8 cellular contexts compared by ENCODE assay signal in genomic region chr7:151381333-151382078, GRCh38. TPM values are rescaled to one million over a fixed set of nuclear protein-coding genes. Genes with fewer than 3 reads are reported as not detected.
DNase-seq lines count a peak whose midpoint lies in the region; ATAC-seq and TF ChIP-seq lines count a peak whose summit lies in the region.

No MANE protein-coding gene starts in this region.

- H3K36me3 ChIP-seq in left ventricle myocardium inferior: peaks cover 23% of the 10 kb centered on the region

- TF ChIP-seq CTCF in left ventricle myocardium inferior (IDR thresholded peaks at IDR 0.05; ENCODE audit: borderline replicate concordance) (no peak), progenitor cell of endocrine pancreas (IDR thresholded peaks at IDR 0.05; ENCODE audit: unreplicated experiment) (no peak)

- ATAC-seq in GM21529 (IDR thresholded peaks at IDR 0.05; ENCODE audit: unreplicated experiment): no peak

- H3K9me3 ChIP-seq in left ventricle myocardium inferior (replicated peaks): no peaks in the 10 kb centered on the region

- H3K4me1 ChIP-seq in left ventricle myocardium inferior: peaks cover 17% of the 10 kb centered on the region

- H3K9me3 Mint-ChIP-seq in progenitor cell of endocrine pancreas (ENCODE audit: low read depth): no peaks in the 10 kb centered on the region

- H3K36me3 Mint-ChIP-seq in progenitor cell of endocrine pancreas (ENCODE audit: insufficient read depth): peaks cover 33% of the 10 kb centered on the region

- H3K27me3 ChIP-seq in left ventricle myocardium inferior (ENCODE audit: low read depth): peaks cover 47% of the 10 kb centered on the region

- intact Hi-C loops in left ventricle myocardium inferior (cut with micrococcal nuclease): no loop called here

- H3K27ac Mint-ChIP-seq in progenitor cell of endocrine pancreas: no peak overlapping the region

- H3K4me1 Mint-ChIP-seq in progenitor cell of endocrine pancreas (ENCODE audit: low read depth): peaks cover 4% of the 10 kb centered on the region

- DNase-seq in NCI-H2196 (lab: John Stamatoyannopoulos, UW; ENCODE audit: unreplicated experiment): peak; percentile 7
- DNase-seq in NCI-H2196 treated with DMSO at 0.1 percent for 48 hours (lab: John Stamatoyannopoulos, UW; ENCODE audit: unreplicated experiment): no peak
- DNase-seq in activated CD8-positive, alpha-beta memory T cell treated with anti-CD3 and anti-CD28 coated beads for 1 hour (ENCODE audit: extremely low read depth in 1 of 2, low read depth in 1 of 2): peak; percentile 32 to 33
- no peak for DNase-seq in left ventricle myocardium inferior
- peak; percentile 19 to 33 (median 20) for DNase-seq in stimulated activated CD4-positive, alpha-beta T cell treated with anti-CD3 and anti-CD28 coated beads, TNF-alpha, amount 100 ng/mL, for 4 hours (ENCODE audit: low read depth in 3 of 3)
- DNase-seq in NCI-H524 (lab: John Stamatoyannopoulos, UW): no peak
- no peak for DNase-seq in progenitor cell of endocrine pancreas (ENCODE audit: low spot score, unreplicated experiment)

- peaks cover 26% of the 10 kb centered on the region for H3K27me3 Mint-ChIP-seq in progenitor cell of endocrine pancreas

- H3K27ac ChIP-seq in left ventricle myocardium inferior (replicated peaks): no peak overlapping the region

- no peak overlapping the region for H3K4me3 Mint-ChIP-seq in progenitor cell of endocrine pancreas (ENCODE audit: low read depth)

- H3K4me3 ChIP-seq in left ventricle myocardium inferior: peak overlapping the region; percentile 61

RNA-seq across cellular contexts. Expression of gene WDR86, which starts 28.3 kb away (rescaled TPM):
- total RNA-seq in left ventricle myocardium inferior: 0.16 TPM
- total RNA-seq in progenitor cell of endocrine pancreas: 80.6 and 82.9 TPM in 2 replicates

RNA-seq across cellular contexts. Expression of gene NUB1, which starts 39.9 kb away (rescaled TPM):
- total RNA-seq in left ventricle myocardium inferior: 39.5 TPM
- 49.0 and 53.5 TPM in 2 replicates for total RNA-seq in progenitor cell of endocrine pancreas

RNA-seq across cellular contexts. Expression of gene CRYGN, which starts 58.4 kb away (rescaled TPM):
- total RNA-seq in left ventricle myocardium inferior (0.41 TPM), progenitor cell of endocrine pancreas (2.5 and 3.2 TPM in 2 replicates)

Comparison
In these comparisons a context has a peak if more than half of its experiments do, and no peak if none do; other contexts are left out.
1. DNase-seq: peak in NCI-H2196 (single experiment), activated CD8-positive, alpha-beta memory T cell treated with anti-CD3 and anti-CD28 coated beads for 1 hour (2 of 2) and stimulated activated CD4-positive, alpha-beta T cell treated with anti-CD3 and anti-CD28 coated beads, TNF-alpha, amount 100 ng/mL, for 4 hours (3 of 3); none in NCI-H2196 treated with DMSO at 0.1 percent for 48 hours (single experiment), left ventricle myocardium inferior (single experiment), NCI-H524 (0 of 2) and progenitor cell of endocrine pancreas (single experiment).
2. RNA of gene WDR86, which starts 28.3 kb away (total RNA-seq): 80.6 to 82.9 TPM in progenitor cell of endocrine pancreas; 0.16 TPM in left ventricle myocardium inferior (single experiment); every median in the first group is over 10 times any median in the second.